In genomic region chr14:41783403-41783802, GRCh38 we compare ENCODE assay signal across 26 cellular contexts.
"Had no signal": no experiment of that assay in that cellular context is flagged by ENCODE, and none has a peak within 500 bp of the region (broad histone marks: within the 10 kb centered on the region; RNA-seq: fewer than 3 reads in every experiment).

No MANE protein-coding gene starts in this region.

- H3K36me3 Mint-ChIP-seq: activated naive CD4-positive, alpha-beta T cell treated with anti-CD3 and anti-CD28 coated beads, Interleukin-2, amount 50 U/mL, for 24 hours; activated naive CD8-positive, alpha-beta T cell treated with anti-CD3 and anti-CD28 coated beads, Interleukin-2, amount 10 ng/mL, durations not matched to agents 7 days and 5 days had no signal

- H3K27ac Mint-ChIP-seq: activated CD4-positive, alpha-beta T cell treated with anti-CD3 and anti-CD28 coated beads, Interleukin-2, amount 10 ng/mL, durations not matched to agents 24 days and 14 days; activated CD8-positive, alpha-beta T cell treated with anti-CD3 and anti-CD28 coated beads for 36 hours; activated naive CD4-positive, alpha-beta T cell treated with anti-CD3 and anti-CD28 coated beads, Interleukin-2, amount 50 U/mL, for 24 hours; activated naive CD8-positive, alpha-beta T cell treated with anti-CD3 and anti-CD28 coated beads, Interleukin-2, amount 10 ng/mL, durations not matched to agents 7 days and 5 days; activated T-cell treated with anti-CD3 and anti-CD28 coated beads, Interleukin-2, amount 50 U/mL, for 72 hours; activated T-helper 17 cell treated with anti-CD3 and anti-CD28 coated beads, Interleukin-2, amount 50 U/mL, for 72 hours had no signal

- DNase-seq: activated CD4-positive, alpha-beta T cell treated with anti-CD3 and anti-CD28 coated beads, Interleukin-2, amount 10 ng/mL, durations not matched to agents 24 days and 14 days; activated CD4-positive, alpha-beta T cell treated with anti-CD3 and anti-CD28 coated beads, Interleukin-2, amount 50 U/mL, for 4 hours; activated CD8-positive, alpha-beta T cell treated with anti-CD3 and anti-CD28 coated beads for 36 hours; activated effector memory CD4-positive, alpha-beta T cell treated with anti-CD3 and anti-CD28 coated beads, Interleukin-2, amount 50 U/mL, for 16 hours; activated naive CD4-positive, alpha-beta T cell treated with Interleukin-2 at 50 U/mL for 16 hours; activated naive CD8-positive, alpha-beta T cell treated with anti-CD3 and anti-CD28 coated beads, Interleukin-2, amount 10 ng/mL, durations not matched to agents 7 days and 5 days; activated T-cell treated with anti-CD3 and anti-CD28 coated beads, Interleukin-2, amount 50 U/mL, for 1 hour; activated T-cell treated with anti-CD3 and anti-CD28 coated beads, Interleukin-2, amount 50 U/mL, for 72 hours; amygdala; NCI-H1092 treated with DMSO at 0.1 percent for 48 hours; NCI-H1417; NCI-H1694; NCI-H2029; NCI-H524 treated with DMSO at 0.1 percent for 48 hours; NK-92 treated with Interleukin-12 subunit alpha and Interleukin-12 subunit beta, amount 100 ng/mL, for 24 hours; Peyer's patch; RPMI8226; SIG-M5; T1000 had no signal

- H3K4me1 Mint-ChIP-seq: activated CD4-positive, alpha-beta T cell treated with anti-CD3 and anti-CD28 coated beads, Interleukin-2, amount 10 ng/mL, durations not matched to agents 24 days and 14 days; activated naive CD4-positive, alpha-beta T cell treated with anti-CD3 and anti-CD28 coated beads, Interleukin-2, amount 50 U/mL, for 24 hours; activated naive CD8-positive, alpha-beta T cell treated with anti-CD3 and anti-CD28 coated beads, Interleukin-2, amount 10 ng/mL, durations not matched to agents 7 days and 5 days; activated T-helper 17 cell treated with anti-CD3 and anti-CD28 coated beads, Interleukin-2, amount 50 U/mL, for 72 hours had no signal

- H3K4me3 ChIP-seq: ascending aorta, breast epithelium, Peyer's patch had no signal

- H3K9ac ChIP-seq: KMS-11 had no signal

- H3K36me3 ChIP-seq: ascending aorta, breast epithelium, Peyer's patch had no signal

- H3K4me2 ChIP-seq: KMS-11 had no signal

- ATAC-seq: activated CD8-positive, alpha-beta T cell treated with anti-CD3 and anti-CD28 coated beads for 36 hours; activated T-cell treated with anti-CD3 and anti-CD28 coated beads, Interleukin-2, amount 50 U/mL, for 72 hours; activated T-helper 17 cell treated with anti-CD3 and anti-CD28 coated beads, Interleukin-2, amount 50 U/mL, for 72 hours; Right ventricle myocardium inferior; SK-N-SH treated with all-trans-retinoic acid at 6 μM for 48 hours had no signal

- H3K27me3 Mint-ChIP-seq: activated CD4-positive, alpha-beta T cell treated with anti-CD3 and anti-CD28 coated beads, Interleukin-2, amount 10 ng/mL, durations not matched to agents 24 days and 14 days; activated naive CD8-positive, alpha-beta T cell treated with anti-CD3 and anti-CD28 coated beads, Interleukin-2, amount 10 ng/mL, durations not matched to agents 7 days and 5 days had no signal

- H3K4me1 ChIP-seq: ascending aorta, breast epithelium, Peyer's patch had no signal

- H3K27me3 ChIP-seq: ascending aorta, breast epithelium, Peyer's patch had no signal

- H3K9me3 Mint-ChIP-seq: activated CD4-positive, alpha-beta T cell treated with anti-CD3 and anti-CD28 coated beads, Interleukin-2, amount 10 ng/mL, durations not matched to agents 24 days and 14 days; activated CD8-positive, alpha-beta T cell treated with anti-CD3 and anti-CD28 coated beads for 36 hours; activated naive CD4-positive, alpha-beta T cell treated with anti-CD3 and anti-CD28 coated beads, Interleukin-2, amount 50 U/mL, for 24 hours; activated naive CD8-positive, alpha-beta T cell treated with anti-CD3 and anti-CD28 coated beads, Interleukin-2, amount 10 ng/mL, durations not matched to agents 7 days and 5 days; activated T-cell treated with anti-CD3 and anti-CD28 coated beads, Interleukin-2, amount 50 U/mL, for 72 hours; activated T-helper 17 cell treated with anti-CD3 and anti-CD28 coated beads, Interleukin-2, amount 50 U/mL, for 72 hours had no signal

- H3K4me3 Mint-ChIP-seq: activated CD4-positive, alpha-beta T cell treated with anti-CD3 and anti-CD28 coated beads, Interleukin-2, amount 10 ng/mL, durations not matched to agents 24 days and 14 days; activated CD8-positive, alpha-beta T cell treated with anti-CD3 and anti-CD28 coated beads for 36 hours; activated naive CD4-positive, alpha-beta T cell treated with anti-CD3 and anti-CD28 coated beads, Interleukin-2, amount 50 U/mL, for 24 hours; activated naive CD8-positive, alpha-beta T cell treated with anti-CD3 and anti-CD28 coated beads, Interleukin-2, amount 10 ng/mL, durations not matched to agents 7 days and 5 days; activated T-cell treated with anti-CD3 and anti-CD28 coated beads, Interleukin-2, amount 50 U/mL, for 72 hours; activated T-helper 17 cell treated with anti-CD3 and anti-CD28 coated beads, Interleukin-2, amount 50 U/mL, for 72 hours had no signal

- H3K27ac ChIP-seq: ascending aorta, breast epithelium, KMS-11, Peyer's patch had no signal

- H3K9me3 ChIP-seq: ascending aorta, breast epithelium, Peyer's patch had no signal
